19 cellular contexts compared by ENCODE assay signal in genomic region chr10:35228058-35228457, GRCh38.
DNase-seq lines count a peak whose midpoint lies in the region; ATAC-seq and TF ChIP-seq lines count a peak whose summit lies in the region.
"Had no signal": no experiment of that assay in that cellular context is flagged by ENCODE, and none has a peak within 500 bp of the region (broad histone marks: within the 10 kb centered on the region; RNA-seq: fewer than 3 reads in every experiment).

No MANE protein-coding gene starts in this region.

- no peaks in the 10 kb centered on the region for H3K9me1 ChIP-seq in IMR-90 (ENCODE audit: insufficient read depth, low read length)

- no peak overlapping the region for H3K18ac ChIP-seq in IMR-90 (ENCODE audit: low read depth, low read length)

- no peaks in the 10 kb centered on the region for H3K79me2 ChIP-seq in osteoblast (ENCODE audit: insufficient read depth, low read length)

- H3K4me2 ChIP-seq in IMR-90 (ENCODE audit: low read depth, low read length): no peak overlapping the region
- H3K4me2 ChIP-seq in osteoblast (ENCODE audit: insufficient read depth, low read length): no peak overlapping the region

- H2AK5ac ChIP-seq in IMR-90 (ENCODE audit: low read depth, low read length): no peak overlapping the region

- ATAC-seq in IMR-90 (ENCODE audit: low read depth): no peak
- ATAC-seq in activated CD8-positive, alpha-beta T cell treated with anti-CD3 and anti-CD28 coated beads for 36 hours: no peak
- no peak for ATAC-seq in activated CD4-positive, CD25-positive, alpha-beta regulatory T cell treated with anti-CD3 and anti-CD28 coated beads, Interleukin-2, amount 50 U/mL, for 24 hours
- ATAC-seq: GM12878 had no signal

- H3K4me1 ChIP-seq in IMR-90 (ENCODE audit: control insufficient read depth, insufficient read depth, low read length): no peaks in the 10 kb centered on the region
- no peaks in the 10 kb centered on the region for H3K4me1 ChIP-seq in osteoblast (ENCODE audit: insufficient read depth, low read length)
- H3K4me1 ChIP-seq: Peyer's patch had no signal

- no peak overlapping the region for H3K27ac ChIP-seq in C4-2B
- no peak overlapping the region for H3K27ac ChIP-seq in IMR-90 (ENCODE audit: insufficient read depth, low read length)
- no peak overlapping the region for H3K27ac ChIP-seq in osteoblast (ENCODE audit: low read depth, low read length)
- H3K27ac ChIP-seq: Peyer's patch had no signal

- WGBS in IMR-90 (ENCODE audit: extremely low coverage in 2 of 2, insufficient read length in 1 of 2), 2 experiments: no CpG with 5 or more reads among the region's 1 CpG

- DNase-seq in IMR-90: no peak
- DNase-seq in epithelial cell of proximal tubule (ENCODE audit: low read depth): no peak
- no peak for DNase-seq in osteoblast (ENCODE audit: insufficient read length, low spot score, missing footprints)
- DNase-seq in activated CD8-positive, alpha-beta T cell treated with anti-CD3 and anti-CD28 coated beads for 36 hours: no peak
- no peak for DNase-seq in NAMALWA (ENCODE audit: low spot score)
- DNase-seq in T-helper 9 cell: no peak
- DNase-seq: CD8-positive, alpha-beta memory T cell; DMS153; Karpas-422; MM.1S; NCI-H187 treated with DMSO at 0.1 percent for 48 hours; NCI-H2171; NCI-H774; Peyer's patch; Right ventricle myocardium superior had no signal

- peak; percentile 21; the same call in 1 of the 2 replicates for TF ChIP-seq CTCF in C4-2B (conservative IDR thresholded peaks at IDR 0.05)
- 0 out of 2 replicates have a peak, but pooled peaks have one; percentile 24 for TF ChIP-seq CTCF in IMR-90 (conservative IDR thresholded peaks at IDR 0.05; ENCODE audit: low read depth, low read length)
- TF ChIP-seq CTCF in epithelial cell of proximal tubule (conservative IDR thresholded peaks at IDR 0.05; ENCODE audit: low read depth, low read length): peak; percentile 28
- TF ChIP-seq CTCF in osteoblast (IDR thresholded peaks at IDR 0.05; ENCODE audit: extremely low read depth, low read depth, low read length): peak; percentile 19
- no peak for TF ChIP-seq CTCF in activated CD8-positive, alpha-beta T cell treated with anti-CD3 and anti-CD28 coated beads for 36 hours (IDR thresholded peaks at IDR 0.05)

- H3K14ac ChIP-seq in IMR-90 (replicated peaks; ENCODE audit: low read depth, low read length): no peak overlapping the region

- CTCF ChIA-PET in IMR-90 (lab: Yijun Ruan, JAX): no interaction called here
- CTCF ChIA-PET in activated CD8-positive, alpha-beta T cell treated with anti-CD3 and anti-CD28 coated beads for 36 hours (lab: Charles Lee): no interaction called here

- H3K9me3 Mint-ChIP-seq in activated CD8-positive, alpha-beta T cell treated with anti-CD3 and anti-CD28 coated beads for 36 hours: no peaks in the 10 kb centered on the region
- H3K9me3 Mint-ChIP-seq: CD8-positive, alpha-beta memory T cell had no signal

- H3K36me3 Mint-ChIP-seq in activated CD8-positive, alpha-beta T cell treated with anti-CD3 and anti-CD28 coated beads for 36 hours (ENCODE audit: low read depth): no peaks in the 10 kb centered on the region

- no peak overlapping the region for H2BK120ac ChIP-seq in IMR-90 (ENCODE audit: low read depth, low read length)

- H3K4ac ChIP-seq in IMR-90 (ENCODE audit: low read depth, low read length): no peak overlapping the region

- no peak overlapping the region for H2AFZ ChIP-seq in IMR-90 (replicated peaks; ENCODE audit: low read length, poor library complexity)
- H2AFZ ChIP-seq in osteoblast (ENCODE audit: low read length): no peak overlapping the region

- H4K5ac ChIP-seq in IMR-90 (ENCODE audit: low read depth, low read length): no peak overlapping the region

- no peak overlapping the region for H3K4me3 Mint-ChIP-seq in activated CD8-positive, alpha-beta T cell treated with anti-CD3 and anti-CD28 coated beads for 36 hours
- H3K4me3 Mint-ChIP-seq: B cell; CD8-positive, alpha-beta memory T cell had no signal

- no peak for TF ChIP-seq POLR2A in IMR-90 (IDR thresholded peaks at IDR 0.05; ENCODE audit: low read depth, low read length)

- H3K9ac ChIP-seq in IMR-90 (ENCODE audit: low read depth, low read length): no peak overlapping the region

- H2BK15ac ChIP-seq in IMR-90 (ENCODE audit: low read depth, low read length): no peak overlapping the region

- H3K56ac ChIP-seq in IMR-90 (ENCODE audit: extremely low read depth, insufficient read depth, low read length): no peak overlapping the region

- intact Hi-C loops in IMR-90 (cut with micrococcal nuclease): no loop called here
- intact Hi-C loops in activated CD8-positive, alpha-beta T cell treated with anti-CD3 and anti-CD28 coated beads for 36 hours (cut with micrococcal nuclease): no loop called here

- no peak for TF ChIP-seq RAD21 in IMR-90 (IDR thresholded peaks at IDR 0.05; ENCODE audit: low read length)

- no peaks in the 10 kb centered on the region for H3K27me3 Mint-ChIP-seq in activated CD8-positive, alpha-beta T cell treated with anti-CD3 and anti-CD28 coated beads for 36 hours
- H3K27me3 Mint-ChIP-seq: CD8-positive, alpha-beta memory T cell had no signal

- no peak overlapping the region for H2BK5ac ChIP-seq in IMR-90 (ENCODE audit: low read depth, low read length, poor library complexity, severe bottlenecking)

- H4K91ac ChIP-seq in IMR-90 (ENCODE audit: insufficient read depth, low read depth, low read length): no peak overlapping the region

- H3K23ac ChIP-seq in IMR-90 (ENCODE audit: low read depth, low read length): no peak overlapping the region

- no TSS peak for BruUV-seq in IMR-90 (replicated peaks; lab: Mats Ljungman, UMichigan)

- no peaks in the 10 kb centered on the region for H3K36me3 ChIP-seq in IMR-90 (ENCODE audit: control insufficient read depth, insufficient read depth, low read length)
- no peaks in the 10 kb centered on the region for H3K36me3 ChIP-seq in osteoblast (ENCODE audit: insufficient read depth, low read length)
- H3K36me3 ChIP-seq: Peyer's patch had no signal

- H3K79me1 ChIP-seq in IMR-90 (ENCODE audit: low read depth in 1 of 2, low read length in 2 of 2): no peaks in the 10 kb centered on the region

- H4K8ac ChIP-seq in IMR-90 (ENCODE audit: low read depth in 2 of 2, low read length in 2 of 2): no peak overlapping the region

- no peak overlapping the region for H3K27ac Mint-ChIP-seq in activated CD8-positive, alpha-beta T cell treated with anti-CD3 and anti-CD28 coated beads for 36 hours
- H3K27ac Mint-ChIP-seq: B cell; CD8-positive, alpha-beta memory T cell had no signal

- in situ Hi-C loops in IMR-90 (cut with MboI; ENCODE audit: low sequenced_read_pairs): loop anchor here (25.0 kb wide), 1 partner anchor 1559 kb away; no protein-coding TSS in a partner anchor

- no peaks in the 10 kb centered on the region for H3K9me3 ChIP-seq in IMR-90 (ENCODE audit: control insufficient read depth, insufficient read depth, low read length)
- no peaks in the 10 kb centered on the region for H3K9me3 ChIP-seq in osteoblast (ENCODE audit: low read depth, low read length)
- H3K9me3 ChIP-seq: Peyer's patch had no signal

- no peaks in the 10 kb centered on the region for H4K20me1 ChIP-seq in IMR-90 (ENCODE audit: insufficient read depth, low read length)
- no peaks in the 10 kb centered on the region for H4K20me1 ChIP-seq in osteoblast (ENCODE audit: insufficient read depth, low read length)

- peaks cover 7% of the 10 kb centered on the region for H3K4me1 Mint-ChIP-seq in activated CD8-positive, alpha-beta T cell treated with anti-CD3 and anti-CD28 coated beads for 36 hours (ENCODE audit: low read depth)
- H3K4me1 Mint-ChIP-seq: B cell had no signal

- POLR2A ChIA-PET in IMR-90 (lab: Charles Lee; ENCODE audit: unreplicated experiment): no interaction called here
- POLR2A ChIA-PET in activated CD8-positive, alpha-beta T cell treated with anti-CD3 and anti-CD28 coated beads for 36 hours (lab: Charles Lee): no interaction called here

- dilution Hi-C loops in IMR-90 (cut with HindIII; ENCODE audit: low sequenced_read_pairs, unreplicated experiment): no loop called here

- no peak overlapping the region for H2AK9ac ChIP-seq in IMR-90 (replicated peaks; ENCODE audit: low read depth, low read length, poor library complexity)

- H3K4me3 ChIP-seq in IMR-90 (ENCODE audit: insufficient read depth, low read depth, low read length): no peak overlapping the region
- H3K4me3 ChIP-seq in epithelial cell of proximal tubule (ENCODE audit: low read depth, low read length): no peak overlapping the region
- H3K4me3 ChIP-seq in osteoblast (ENCODE audit: insufficient read depth, low read length): no peak overlapping the region
- H3K4me3 ChIP-seq: GM12878, Peyer's patch had no signal

- no peak overlapping the region for H2BK20ac ChIP-seq in IMR-90 (ENCODE audit: low read depth, low read length)

- H3K27me3 ChIP-seq in IMR-90 (ENCODE audit: control insufficient read depth, insufficient read depth, low read length): no peaks in the 10 kb centered on the region
- H3K27me3 ChIP-seq in osteoblast (ENCODE audit: insufficient read depth, low read length): no peaks in the 10 kb centered on the region
- H3K27me3 ChIP-seq: Peyer's patch had no signal

TF ChIP-seq in IMR-90, 13 proteins besides CTCF, POLR2A, EP300 and RAD21:
- no peak for TF ChIP-seq RFX5 (IDR thresholded peaks at IDR 0.05; ENCODE audit: low read depth, low read length)
- no peak for TF ChIP-seq BHLHE40 (IDR thresholded peaks at IDR 0.05; ENCODE audit: low read depth, low read length)
- TF ChIP-seq NFE2L2 (IDR thresholded peaks at IDR 0.05; ENCODE audit: low read depth, low read length): no peak
- TF ChIP-seq MAZ (IDR thresholded peaks at IDR 0.05; ENCODE audit: borderline replicate concordance, low read depth, low read length): no peak
- TF ChIP-seq CEBPB (IDR thresholded peaks at IDR 0.05; ENCODE audit: low read depth, low read length): no peak
